In genomic region chr22:23858484-23858815, GRCh38 we compare ENCODE assay signal across 10 cellular contexts. TPM values are rescaled to one million over a fixed set of nuclear protein-coding genes. Genes with fewer than 3 reads are reported as not detected.
A peak's percentile ranks its signal among the peaks of the same experiment; 100 is the strongest.
DNase-seq lines count a peak whose midpoint lies in the region; ATAC-seq and TF ChIP-seq lines count a peak whose summit lies in the region.
"Had no signal": no experiment of that assay in that cellular context is flagged by ENCODE, and none has a peak within 500 bp of the region (broad histone marks: within the 10 kb centered on the region; RNA-seq: fewer than 3 reads in every experiment).

No MANE protein-coding gene starts in this region.

- no peak for DNase-seq in endodermal cell
- no peak for DNase-seq in neuronal stem cell (ENCODE audit: low spot score)
- DNase-seq in ecto neural progenitor cell (ENCODE audit: low spot score) = no peak
- DNase-seq in SIG-M5 treated with dmso at 0.1 percent for 504 hours (lab: John Stamatoyannopoulos, UW; ENCODE audit: unreplicated experiment) = no peak
- DNase-seq: effector CD4-positive, alpha-beta T cell; NCI-H524 treated with DMSO at 0.1 percent for 48 hours had no signal

- no peak overlapping the region for H2BK120ac ChIP-seq in neuronal stem cell (ENCODE audit: low read depth, low read length)

- no peak overlapping the region for H2AK5ac ChIP-seq in neuronal stem cell (ENCODE audit: low read depth, low read length)

- H4K20me1 ChIP-seq in OCI-LY1 (ENCODE audit: insufficient read depth, low read length) = no peaks in the 10 kb centered on the region

- H3K4me1 ChIP-seq in OCI-LY1 (ENCODE audit: insufficient read depth, low read length, severe bottlenecking) (peaks cover 27% of the 10 kb centered on the region), endodermal cell (ENCODE audit: control insufficient read depth, insufficient read depth, low read length) (peaks cover 5% of the 10 kb centered on the region), neuronal stem cell (ENCODE audit: control insufficient read depth in 2 of 2, insufficient read depth in 1 of 2, low read depth in 1 of 2, low read length in 2 of 2) (peaks cover 0 to 8% of the 10 kb centered on the region in 2 donors)

- no peak overlapping the region for H4K8ac ChIP-seq in neuronal stem cell (ENCODE audit: low read depth, low read length)

- no peak overlapping the region for H2BK5ac ChIP-seq in neuronal stem cell (ENCODE audit: low read length)

- H3K14ac ChIP-seq in neuronal stem cell (ENCODE audit: low read length) = no peak overlapping the region

- H3K27me3 Mint-ChIP-seq in endodermal cell (ENCODE audit: insufficient read depth) = no peaks in the 10 kb centered on the region

- H3K18ac ChIP-seq in neuronal stem cell (ENCODE audit: low read length) = no peak overlapping the region

- H3F3A ChIP-seq in OCI-LY1 (ENCODE audit: insufficient read depth, low read length) = no peaks in the 10 kb centered on the region

- no peaks in the 10 kb centered on the region for H3K79me1 ChIP-seq in neuronal stem cell (ENCODE audit: low read depth, low read length)

- no peak overlapping the region for H4K91ac ChIP-seq in neuronal stem cell (ENCODE audit: low read depth, low read length, poor library complexity)

- no peaks in the 10 kb centered on the region for H3K27me3 ChIP-seq in OCI-LY1 (ENCODE audit: insufficient read depth, low read length)
- H3K27me3 ChIP-seq in endodermal cell (ENCODE audit: control insufficient read depth, insufficient read depth, low read length, poor library complexity, severe bottlenecking) = no peaks in the 10 kb centered on the region
- no peaks in the 10 kb centered on the region for H3K27me3 ChIP-seq in neuronal stem cell (ENCODE audit: control insufficient read depth in 3 of 3, insufficient read depth in 3 of 3, low read depth in 1 of 3, low read length in 3 of 3)

- no peak overlapping the region for H2AFZ ChIP-seq in OCI-LY1 (ENCODE audit: low read length)
- H2AFZ ChIP-seq in neuronal stem cell (ENCODE audit: low read length) = peak overlapping the region; percentile 89

- 34 to 67% methylated on average over 1 to 3 of the region's 7 CpGs for WGBS in endodermal cell (ENCODE audit: insufficient coverage in 1 of 2, insufficient read length in 1 of 2), 2 experiments
- no CpG with 5 or more reads among the region's 7 CpGs for WGBS in neuronal stem cell (ENCODE audit: extremely low coverage in 2 of 2, insufficient read length in 2 of 2, insufficient replicate concordance in 1 of 2), 2 donors

- H3K9me3 ChIP-seq in OCI-LY1 (ENCODE audit: low read length) (no peaks in the 10 kb centered on the region), endodermal cell (ENCODE audit: control insufficient read depth, low read length) (no peaks in the 10 kb centered on the region), neuronal stem cell (replicated peaks in 1 of 2; ENCODE audit: control insufficient read depth in 2 of 2, insufficient read depth in 1 of 2, low read depth in 1 of 2, low read length in 2 of 2) (no peaks in the 10 kb centered on the region)

- no peaks in the 10 kb centered on the region for H3K9me3 Mint-ChIP-seq in endodermal cell

- TF ChIP-seq CTCF in C4-2B (conservative IDR thresholded peaks at IDR 0.05) (peak; percentile 18), OCI-LY1 (IDR thresholded peaks at IDR 0.05; ENCODE audit: low read length) (no peak), endodermal cell (conservative IDR thresholded peaks at IDR 0.05) (no peak)

- H3K36me3 Mint-ChIP-seq in endodermal cell (ENCODE audit: low read depth) = peaks cover 2% of the 10 kb centered on the region

- H3K4me3 Mint-ChIP-seq in endodermal cell = peak overlapping the region; percentile 80

- no peak overlapping the region for H3K23ac ChIP-seq in neuronal stem cell (ENCODE audit: low read depth, low read length, poor library complexity)

- no peaks in the 10 kb centered on the region for H3K36me3 ChIP-seq in OCI-LY1 (ENCODE audit: insufficient read depth, low read length)
- no peaks in the 10 kb centered on the region for H3K36me3 ChIP-seq in endodermal cell (ENCODE audit: control insufficient read depth, insufficient read depth, low read length)
- H3K36me3 ChIP-seq in neuronal stem cell (replicated peaks in 1 of 2; ENCODE audit: control insufficient read depth in 2 of 2, insufficient read depth in 2 of 2, low read length in 2 of 2) = peaks cover 0 to 6% of the 10 kb centered on the region in 2 donors

- H3K9ac ChIP-seq in OCI-LY1 (ENCODE audit: low read length) (peak overlapping the region; percentile 80), endodermal cell (ENCODE audit: extremely low read depth, low read length, poor library complexity, severe bottlenecking) (peak overlapping the region; percentile 60), neuronal stem cell (ENCODE audit: low read depth, low read length, poor library complexity) (no peak overlapping the region)

- H3K27ac Mint-ChIP-seq in endodermal cell = peak overlapping the region; percentile 97

- peak overlapping the region; percentile 70 for H3K4me3 ChIP-seq in OCI-LY1 (ENCODE audit: low read depth, low read length, poor library complexity, severe bottlenecking)
- peak overlapping the region; percentile 95 for H3K4me3 ChIP-seq in endodermal cell (ENCODE audit: low read length)
- H3K4me3 ChIP-seq in neuronal stem cell (ENCODE audit: low read length in 2 of 2) = peak overlapping the region in 1 of 2 donors; percentile 70

- H3K9me2 ChIP-seq in OCI-LY1 (ENCODE audit: low read depth, low read length) = no peaks in the 10 kb centered on the region

- H2BK12ac ChIP-seq in neuronal stem cell (ENCODE audit: low read length) = no peak overlapping the region

- H3K4me2 ChIP-seq in OCI-LY1 (ENCODE audit: low read length) (peak overlapping the region; percentile 83), neuronal stem cell (ENCODE audit: insufficient read depth, low read length, poor library complexity, severe bottlenecking) (peak overlapping the region; percentile 99)

- H2BK15ac ChIP-seq in neuronal stem cell (ENCODE audit: low read length) = no peak overlapping the region

- H3K79me2 ChIP-seq in OCI-LY1 (ENCODE audit: insufficient read depth, low read length) = no peaks in the 10 kb centered on the region

- ATAC-seq in GM18511 (IDR thresholded peaks at IDR 0.05; ENCODE audit: unreplicated experiment) (no peak), HG03095 (IDR thresholded peaks at IDR 0.05; ENCODE audit: unreplicated experiment) (no peak)

- H3K27ac ChIP-seq in C4-2B = peak overlapping the region; percentile 81
- peak overlapping the region; percentile 82 for H3K27ac ChIP-seq in OCI-LY1 (ENCODE audit: low read depth, low read length, poor library complexity, severe bottlenecking)
- H3K27ac ChIP-seq in endodermal cell (ENCODE audit: low read depth, low read length) = no peak overlapping the region
- H3K27ac ChIP-seq in neuronal stem cell (replicated peaks; ENCODE audit: low read length) = no peak overlapping the region

- peaks cover 16% of the 10 kb centered on the region for H3K4me1 Mint-ChIP-seq in endodermal cell

- H3K4ac ChIP-seq in neuronal stem cell (ENCODE audit: low read length) = no peak overlapping the region

RNA-seq across cellular contexts. Expression of gene SLC2A11, which starts 0.8 kb away (rescaled TPM):
- total RNA-seq in endodermal cell = 10 to 100 TPM; 13.1 to 14.8 TPM
- polyA plus RNA-seq in endodermal cell (2013, experiment 1 of 2) = 12.0 TPM
- polyA plus RNA-seq in endodermal cell (2013, experiment 2 of 2) = 9.3 TPM
- polyA plus RNA-seq in neuronal stem cell (2013, experiment 1 of 2) = 11.4 TPM
- 10.5 TPM for polyA plus RNA-seq in neuronal stem cell (2013, experiment 2 of 2)

RNA-seq across cellular contexts. Expression of gene DERL3, which starts 19.6 kb away (rescaled TPM):
- 1 to 10 TPM; 6.3 to 7.6 TPM for total RNA-seq in endodermal cell
- polyA plus RNA-seq in endodermal cell (2013, experiment 1 of 2) = 8.1 TPM
- polyA plus RNA-seq in endodermal cell (2013, experiment 2 of 2) = 7.7 TPM
- polyA plus RNA-seq in neuronal stem cell (2013, experiment 1 of 2) = 4.2 TPM
- polyA plus RNA-seq in neuronal stem cell (2013, experiment 2 of 2) = 4.5 TPM

RNA-seq across cellular contexts. Expression of gene MIF, which starts 35.7 kb away (rescaled TPM):
- total RNA-seq in endodermal cell = 100 to 1,000 TPM; 722 to 753 TPM
- polyA plus RNA-seq in endodermal cell (2013, experiment 1 of 2) = 847 TPM
- polyA plus RNA-seq in endodermal cell (2013, experiment 2 of 2) = 826 TPM
- polyA plus RNA-seq in neuronal stem cell (2013, experiment 1 of 2) = 1,002 TPM
- polyA plus RNA-seq in neuronal stem cell (2013, experiment 2 of 2) = 970 TPM

Comparison
In these comparisons a context has a peak if more than half of its experiments do, and no peak if none do; other contexts are left out.
1. H3K27ac ChIP-seq: peak in C4-2B (single experiment) and OCI-LY1 (single experiment); none in endodermal cell (single experiment) and neuronal stem cell (single experiment).